8 cellular contexts compared by ENCODE assay signal in the genomic region with DNA sequence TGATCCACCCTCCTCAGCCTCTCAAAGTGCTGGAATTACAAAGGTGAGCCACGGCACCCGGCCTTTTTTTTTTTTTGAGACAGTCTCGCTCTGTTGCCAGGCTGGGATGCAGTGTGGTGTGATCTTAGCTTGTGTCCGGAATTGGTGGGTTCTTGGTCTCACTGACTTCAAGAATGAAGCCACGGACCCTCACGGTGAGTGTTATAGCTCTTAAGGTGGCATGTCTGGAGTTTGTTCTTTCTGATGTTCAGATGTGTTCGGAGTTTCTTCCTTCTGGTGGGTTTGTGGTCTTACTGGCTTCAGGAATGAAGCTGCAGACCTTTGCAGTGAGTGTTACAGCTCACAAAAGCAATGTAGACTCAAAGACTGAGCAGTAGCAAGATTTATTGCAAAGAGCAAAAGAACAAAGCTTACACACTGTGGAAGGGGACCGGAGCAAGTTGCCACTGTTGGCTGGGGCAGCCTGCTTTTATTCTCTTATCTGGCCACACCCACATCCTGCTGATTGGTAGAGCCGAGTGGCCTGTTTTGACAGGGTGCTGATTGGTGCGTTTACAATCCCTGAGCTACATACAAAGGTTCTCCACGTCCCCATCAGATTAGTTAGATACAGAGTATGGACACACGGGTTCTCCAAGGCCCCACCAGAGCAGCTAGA.
DNase-seq lines count a peak whose midpoint lies in the region; ATAC-seq and TF ChIP-seq lines count a peak whose summit lies in the region.
"Not testable (repeated sequence)": the region's sequence is repeated elsewhere in the genome, so short reads cannot be mapped to it uniquely, and the experiment has no call there.

No MANE protein-coding gene starts in this region.

- H3K9me3 Mint-ChIP-seq in HFFc6; T-cell; activated naive CD4-positive, alpha-beta T cell treated with anti-CD3 and anti-CD28 coated beads for 36 hours; central memory CD8-positive, alpha-beta T cell; stimulated activated effector memory CD8-positive, alpha-beta T cell treated with anti-CD3 and anti-CD28 coated beads, Interleukin-12 subunit alpha, Interleukin-12 subunit beta, amount 100 ng/mL, for 72 hours: not testable (repeated sequence)
- H3K9me3 Mint-ChIP-seq in activated CD8-positive, alpha-beta T cell treated with anti-CD3 and anti-CD28 coated beads for 36 hours, result peaks cover 43% of the 10 kb centered on the region
- peaks cover 0 to 15% (median 0%) of the 10 kb centered on the region in 11 donors for H3K9me3 Mint-ChIP-seq in naive thymus-derived CD4-positive, alpha-beta T cell

- not testable (repeated sequence) for H3K9me3 ChIP-seq in AG04450 (ENCODE audit: control insufficient read depth, insufficient read depth, low read length); naive thymus-derived CD4-positive, alpha-beta T cell (ENCODE audit: control insufficient read depth in 2 of 3, low read length in 3 of 3)

- ATAC-seq in T-cell (replicated peaks in 1 of 4); activated CD8-positive, alpha-beta T cell treated with anti-CD3 and anti-CD28 coated beads for 36 hours; central memory CD8-positive, alpha-beta T cell (replicated peaks; ENCODE audit: extremely low read depth, poor library complexity, severe bottlenecking); naive thymus-derived CD4-positive, alpha-beta T cell; stimulated activated effector memory CD8-positive, alpha-beta T cell treated with anti-CD3 and anti-CD28 coated beads, Interleukin-12 subunit alpha, Interleukin-12 subunit beta, amount 100 ng/mL, for 72 hours: not testable (repeated sequence)

- H3K27ac Mint-ChIP-seq in HFFc6 (peak overlapping the region; percentile 88), T-cell (peak overlapping the region; percentile 88 to 98)
- peak overlapping the region; percentile 98 for H3K27ac Mint-ChIP-seq in activated CD8-positive, alpha-beta T cell treated with anti-CD3 and anti-CD28 coated beads for 36 hours
- peak overlapping the region; percentile 95 for H3K27ac Mint-ChIP-seq in activated naive CD4-positive, alpha-beta T cell treated with anti-CD3 and anti-CD28 coated beads for 36 hours
- H3K27ac Mint-ChIP-seq in central memory CD8-positive, alpha-beta T cell (ENCODE audit: low read depth), result peak overlapping the region; percentile 82
- H3K27ac Mint-ChIP-seq in naive thymus-derived CD4-positive, alpha-beta T cell, result peak overlapping the region; percentile 60 to 95 (median 84)
- peak overlapping the region; percentile 89 for H3K27ac Mint-ChIP-seq in stimulated activated effector memory CD8-positive, alpha-beta T cell treated with anti-CD3 and anti-CD28 coated beads, Interleukin-12 subunit alpha, Interleukin-12 subunit beta, amount 100 ng/mL, for 72 hours

- H3K27ac ChIP-seq in AG04450 (ENCODE audit: low read depth, low read length), result peak overlapping the region; percentile 59
- not testable (repeated sequence) for H3K27ac ChIP-seq in naive thymus-derived CD4-positive, alpha-beta T cell (ENCODE audit: low read depth, low read length)

- not testable (repeated sequence) for TF ChIP-seq CTCF in AG04450 (IDR thresholded peaks at IDR 0.05; ENCODE audit: low read depth, low read length); HFFc6 (IDR thresholded peaks at IDR 0.05); activated CD8-positive, alpha-beta T cell treated with anti-CD3 and anti-CD28 coated beads for 36 hours (IDR thresholded peaks at IDR 0.05)

- POLR2A ChIA-PET in AG04450 (lab: Yijun Ruan, JAX), result interaction anchor here (0.9 to 1.1 kb wide), 4 partner anchors 34 to 71 kb away, joined by 3 to 5 read pairs (median 4); a partner anchor contains a TSS
- POLR2A ChIA-PET in T-cell (lab: Charles Lee), result not testable (repeated sequence)
- POLR2A ChIA-PET in activated CD8-positive, alpha-beta T cell treated with anti-CD3 and anti-CD28 coated beads for 36 hours (lab: Charles Lee), result interaction anchor here (0.6 to 13.9 kb wide), 12 partner anchors 9 to 133 kb away, joined by 3 to 212 read pairs (median 4); a partner anchor contains a TSS
- POLR2A ChIA-PET in naive thymus-derived CD4-positive, alpha-beta T cell (lab: Charles Lee), result interaction anchor here (1.0 to 1.5 kb wide), 4 partner anchors 19 to 45 kb away, joined by 3 to 8 read pairs (median 4); no protein-coding TSS in a partner anchor

- H3K4me1 Mint-ChIP-seq in HFFc6 (ENCODE audit: low read depth) (peaks cover 56% of the 10 kb centered on the region), T-cell (peaks cover 49 to 85% (median 73%) of the 10 kb centered on the region in 3 donors)
- peaks cover 85% of the 10 kb centered on the region for H3K4me1 Mint-ChIP-seq in activated CD8-positive, alpha-beta T cell treated with anti-CD3 and anti-CD28 coated beads for 36 hours (ENCODE audit: low read depth)
- H3K4me1 Mint-ChIP-seq in activated naive CD4-positive, alpha-beta T cell treated with anti-CD3 and anti-CD28 coated beads for 36 hours (ENCODE audit: low read depth), result peaks cover 95% of the 10 kb centered on the region
- peaks cover 29% of the 10 kb centered on the region for H3K4me1 Mint-ChIP-seq in central memory CD8-positive, alpha-beta T cell
- H3K4me1 Mint-ChIP-seq in naive thymus-derived CD4-positive, alpha-beta T cell, result peaks cover 35 to 85% (median 79%) of the 10 kb centered on the region in 7 donors
- H3K4me1 Mint-ChIP-seq in stimulated activated effector memory CD8-positive, alpha-beta T cell treated with anti-CD3 and anti-CD28 coated beads, Interleukin-12 subunit alpha, Interleukin-12 subunit beta, amount 100 ng/mL, for 72 hours, result peaks cover 90% of the 10 kb centered on the region

- H3K36me3 ChIP-seq in naive thymus-derived CD4-positive, alpha-beta T cell (ENCODE audit: control insufficient read depth in 2 of 3, insufficient read depth in 3 of 3, low read length in 3 of 3), result not testable (repeated sequence)

- intact Hi-C loops in activated CD8-positive, alpha-beta T cell treated with anti-CD3 and anti-CD28 coated beads for 36 hours (cut with micrococcal nuclease), result not testable (repeated sequence)
- intact Hi-C loops in activated naive CD4-positive, alpha-beta T cell treated with anti-CD3 and anti-CD28 coated beads for 36 hours (cut with micrococcal nuclease), result loop anchor here (10.0 kb wide), 1 partner anchor 680 kb away; a partner anchor contains a TSS
- intact Hi-C loops in naive thymus-derived CD4-positive, alpha-beta T cell (cut with micrococcal nuclease), result loop anchor here (2.0 kb wide), 3 partner anchors 22 to 72 kb away; a partner anchor contains a TSS

- not testable (repeated sequence) for H3K27me3 Mint-ChIP-seq in HFFc6 (ENCODE audit: insufficient read depth); T-cell; activated CD8-positive, alpha-beta T cell treated with anti-CD3 and anti-CD28 coated beads for 36 hours; activated naive CD4-positive, alpha-beta T cell treated with anti-CD3 and anti-CD28 coated beads for 36 hours (ENCODE audit: low read depth); central memory CD8-positive, alpha-beta T cell; naive thymus-derived CD4-positive, alpha-beta T cell

- CTCF ChIA-PET in AG04450 (lab: Charles Lee), result interaction anchor here (1.1 kb wide), 1 partner anchor 93 kb away, joined by 5 read pairs; no protein-coding TSS in a partner anchor
- CTCF ChIA-PET in T-cell (lab: Charles Lee), result interaction anchor here (0.7 to 1.1 kb wide), 2 partner anchors 17 to 629 kb away, joined by 3 to 8 read pairs; no protein-coding TSS in a partner anchor
- CTCF ChIA-PET in activated CD8-positive, alpha-beta T cell treated with anti-CD3 and anti-CD28 coated beads for 36 hours (lab: Charles Lee), result interaction anchor here (1.0 to 1.7 kb wide), 4 partner anchors 12 to 274 kb away, joined by 3 to 4 read pairs (median 3); no protein-coding TSS in a partner anchor
- CTCF ChIA-PET in activated naive CD4-positive, alpha-beta T cell treated with anti-CD3 and anti-CD28 coated beads for 36 hours (lab: Charles Lee), result interaction anchor here (0.6 to 1.7 kb wide), 6 partner anchors 14 to 264 kb away, joined by 3 to 6 read pairs (median 4); no protein-coding TSS in a partner anchor
- CTCF ChIA-PET in naive thymus-derived CD4-positive, alpha-beta T cell (lab: Charles Lee), result interaction anchor here (0.6 to 1.2 kb wide), 3 partner anchors 14 to 582 kb away, joined by 3 read pairs; no protein-coding TSS in a partner anchor

- H3K4me3 Mint-ChIP-seq in HFFc6; activated naive CD4-positive, alpha-beta T cell treated with anti-CD3 and anti-CD28 coated beads for 36 hours; central memory CD8-positive, alpha-beta T cell: not testable (repeated sequence)
- H3K4me3 Mint-ChIP-seq in T-cell, result peak overlapping the region in 1 of 3 donors; percentile 53
- peak overlapping the region; percentile 23 for H3K4me3 Mint-ChIP-seq in activated CD8-positive, alpha-beta T cell treated with anti-CD3 and anti-CD28 coated beads for 36 hours
- H3K4me3 Mint-ChIP-seq in naive thymus-derived CD4-positive, alpha-beta T cell, result peak overlapping the region in 6 of 10 donors; percentile 7 to 63 (median 32)
- peak overlapping the region; percentile 31 for H3K4me3 Mint-ChIP-seq in stimulated activated effector memory CD8-positive, alpha-beta T cell treated with anti-CD3 and anti-CD28 coated beads, Interleukin-12 subunit alpha, Interleukin-12 subunit beta, amount 100 ng/mL, for 72 hours

- H3K4me3 ChIP-seq in AG04450 (ENCODE audit: low read depth, low read length); naive thymus-derived CD4-positive, alpha-beta T cell (ENCODE audit: low read length): not testable (repeated sequence)

- peaks cover 18 to 33% of the 10 kb centered on the region in 2 donors for H3K4me1 ChIP-seq in naive thymus-derived CD4-positive, alpha-beta T cell (ENCODE audit: control insufficient read depth in 2 of 2, insufficient read depth in 2 of 2, low read length in 2 of 2)

- not testable (repeated sequence) for H3K27me3 ChIP-seq in AG04450 (ENCODE audit: control insufficient read depth, insufficient read depth, low read length); naive thymus-derived CD4-positive, alpha-beta T cell (ENCODE audit: control insufficient read depth in 2 of 2, insufficient read depth in 2 of 2, low read length in 2 of 2)

- H3K36me3 Mint-ChIP-seq in HFFc6 (ENCODE audit: low read depth); T-cell; activated naive CD4-positive, alpha-beta T cell treated with anti-CD3 and anti-CD28 coated beads for 36 hours (ENCODE audit: low read depth); central memory CD8-positive, alpha-beta T cell (ENCODE audit: insufficient read depth): not testable (repeated sequence)
- peaks cover 74% of the 10 kb centered on the region for H3K36me3 Mint-ChIP-seq in activated CD8-positive, alpha-beta T cell treated with anti-CD3 and anti-CD28 coated beads for 36 hours (ENCODE audit: low read depth)
- H3K36me3 Mint-ChIP-seq in naive thymus-derived CD4-positive, alpha-beta T cell, result peaks cover 3 to 64% (median 13%) of the 10 kb centered on the region in 5 donors
- H3K36me3 Mint-ChIP-seq in stimulated activated effector memory CD8-positive, alpha-beta T cell treated with anti-CD3 and anti-CD28 coated beads, Interleukin-12 subunit alpha, Interleukin-12 subunit beta, amount 100 ng/mL, for 72 hours, result peaks cover 33% of the 10 kb centered on the region

- DNase-seq in AG04450 (ENCODE audit: low read depth, low spot score); HFFc6; T-cell; central memory CD8-positive, alpha-beta T cell (ENCODE audit: low spot score in 2 of 2); naive thymus-derived CD4-positive, alpha-beta T cell: not testable (repeated sequence)
- peak; percentile 65 for DNase-seq in activated CD8-positive, alpha-beta T cell treated with anti-CD3 and anti-CD28 coated beads for 36 hours
- DNase-seq in activated naive CD4-positive, alpha-beta T cell treated with anti-CD3 and anti-CD28 coated beads for 36 hours, result peak; percentile 22
- DNase-seq in stimulated activated effector memory CD8-positive, alpha-beta T cell treated with anti-CD3 and anti-CD28 coated beads, Interleukin-12 subunit alpha, Interleukin-12 subunit beta, amount 100 ng/mL, for 72 hours (ENCODE audit: low spot score in 2 of 2), result peak in 1 of 2 donors; percentile 76
